ENCODE assay signal across 13 cellular contexts in genomic region chr10:110822708-110823291, GRCh38. TPM values are rescaled to one million over a fixed set of nuclear protein-coding genes. Genes with fewer than 3 reads are reported as not detected.
DNase-seq lines count a peak whose midpoint lies in the region; ATAC-seq and TF ChIP-seq lines count a peak whose summit lies in the region.
"Had no signal": no experiment of that assay in that cellular context is flagged by ENCODE, and none has a peak within 500 bp of the region (broad histone marks: within the 10 kb centered on the region; RNA-seq: fewer than 3 reads in every experiment).

No MANE protein-coding gene starts in this region.

- peaks cover 16% of the 10 kb centered on the region for H3K79me1 ChIP-seq in trophoblast cell (ENCODE audit: low read length)

- H2BK120ac ChIP-seq in trophoblast cell (ENCODE audit: insufficient read depth, low read length, poor library complexity): peak overlapping the region; percentile 37

- in situ Hi-C loops in KBM-7 (cut with MboI; ENCODE audit: low pct_unique_long_range_greater_than_20kb, low sequenced_read_pairs): no loop called here

- ATAC-seq in right cardiac atrium (no peak), left lung (no peak), HG02571 (IDR thresholded peaks at IDR 0.05; ENCODE audit: unreplicated experiment) (no peak)
- ATAC-seq: CD8-positive, alpha-beta T cell had no signal

- no peaks in the 10 kb centered on the region for H3K36me3 ChIP-seq in OCI-LY7 (ENCODE audit: insufficient read depth, low read length)
- no peaks in the 10 kb centered on the region for H3K36me3 ChIP-seq in trophoblast cell (ENCODE audit: control insufficient read depth in 1 of 2, insufficient read depth in 2 of 2, low read length in 2 of 2)
- no peaks in the 10 kb centered on the region for H3K36me3 ChIP-seq in left lung
- H3K36me3 ChIP-seq: upper lobe of left lung had no signal

- H3K4ac ChIP-seq in trophoblast cell (ENCODE audit: low read depth, low read length): no peak overlapping the region

- H4K8ac ChIP-seq in trophoblast cell (ENCODE audit: low read depth, low read length): no peak overlapping the region

- no peak overlapping the region for H3K23ac ChIP-seq in trophoblast cell (ENCODE audit: low read length)

- H4K12ac ChIP-seq in trophoblast cell (ENCODE audit: low read depth, low read length): no peak overlapping the region

- no peak overlapping the region for H3K27ac ChIP-seq in OCI-LY7 (ENCODE audit: low read depth, low read length, poor library complexity, severe bottlenecking)
- H3K27ac ChIP-seq in right cardiac atrium (ENCODE audit: low read length): peak overlapping the region; percentile 96
- peak overlapping the region; percentile 61 for H3K27ac ChIP-seq in trophoblast cell (ENCODE audit: low read depth, low read length)
- H3K27ac ChIP-seq in left lung: no peak overlapping the region
- H3K27ac ChIP-seq: epithelial cell of prostate had no signal

- H3K79me2 ChIP-seq in OCI-LY7 (ENCODE audit: insufficient read depth, low read depth, low read length): no peaks in the 10 kb centered on the region
- H3K79me2 ChIP-seq in trophoblast cell (ENCODE audit: control insufficient read depth, insufficient read depth, low read length, poor library complexity): no peaks in the 10 kb centered on the region

- peak overlapping the region; percentile 20 for H4K91ac ChIP-seq in trophoblast cell (ENCODE audit: low read depth, low read length)

- no peak overlapping the region for H3K18ac ChIP-seq in trophoblast cell (ENCODE audit: low read length)

- WGBS in right cardiac atrium: 66% methylated on average over 8 of the region's 8 CpGs
- WGBS in trophoblast cell (ENCODE audit: extremely low coverage, insufficient coverage, insufficient read length): no CpG with 5 or more reads among the region's 8 CpGs

- POLR2A ChIA-PET in OCI-LY7 (lab: Charles Lee): interaction anchor here (0.7 to 1.7 kb wide), 6 partner anchors 12 to 142 kb away, joined by 3 to 12 read pairs (median 4); no protein-coding TSS in a partner anchor

- CTCF ChIA-PET in OCI-LY7 (lab: Charles Lee; ENCODE audit: unreplicated experiment): no interaction called here

- intact Hi-C loops in OCI-LY7 (cut with micrococcal nuclease; ENCODE audit: unreplicated experiment): no loop called here
- intact Hi-C loops in right cardiac atrium (cut with DNase I): loop anchor here in 1 of 4 donors (5.0 kb wide), 1 partner anchor 50 kb away; the partner anchor contains the start of gene PDCD4
- intact Hi-C loops in left lung (cut with DNase I): no loop called here

- no peak overlapping the region for H3K14ac ChIP-seq in trophoblast cell (ENCODE audit: low read length)

- no peaks in the 10 kb centered on the region for H3K9me3 ChIP-seq in OCI-LY7 (ENCODE audit: low read length)
- no peaks in the 10 kb centered on the region for H3K9me3 ChIP-seq in right cardiac atrium (ENCODE audit: control insufficient read depth, low read length)
- H3K9me3 ChIP-seq in trophoblast cell (ENCODE audit: insufficient read depth, low read depth, low read length): no peaks in the 10 kb centered on the region
- no peaks in the 10 kb centered on the region for H3K9me3 ChIP-seq in left lung
- H3K9me3 ChIP-seq: upper lobe of left lung had no signal

- no peak overlapping the region for H3K4me3 ChIP-seq in OCI-LY7 (ENCODE audit: low read depth, low read length, poor library complexity, severe bottlenecking)
- H3K4me3 ChIP-seq in right cardiac atrium (ENCODE audit: low read length): no peak overlapping the region
- no peak overlapping the region for H3K4me3 ChIP-seq in trophoblast cell (ENCODE audit: low read depth, low read length)
- no peak overlapping the region for H3K4me3 ChIP-seq in left lung
- H3K4me3 ChIP-seq: lung, upper lobe of left lung had no signal

- H3K9me2 ChIP-seq in OCI-LY7 (ENCODE audit: insufficient read depth, low read length): no peaks in the 10 kb centered on the region

- no TSS peak for BruUV-seq in OCI-LY7 (replicated peaks; lab: Mats Ljungman, UMichigan)

- H4K20me1 ChIP-seq in OCI-LY7 (ENCODE audit: insufficient read depth, low read length): no peaks in the 10 kb centered on the region

- DNase-seq in ELF-1 (ENCODE audit: low read depth, low spot score) (peak; percentile 62), OCI-LY7 (ENCODE audit: low spot score) (no peak), right cardiac atrium (no peak), trophoblast cell (peak; percentile 94 to 99), left lung (no peak), KBM-7 (no peak)
- DNase-seq in activated CD4-positive, alpha-beta T cell treated with anti-CD3 and anti-CD28 coated beads, Interleukin-2, amount 50 U/mL, for 1 hour: no peak
- DNase-seq: activated CD4-positive, alpha-beta T cell treated with anti-CD3 and anti-CD28 coated beads for 1 hour; CD8-positive, alpha-beta T cell; upper lobe of left lung had no signal

- H2BK12ac ChIP-seq in trophoblast cell (ENCODE audit: low read length): peak overlapping the region; percentile 15

- no peak overlapping the region for H3K9ac ChIP-seq in trophoblast cell (ENCODE audit: low read length)

- H2AFZ ChIP-seq in OCI-LY7 (ENCODE audit: low read length) (peak overlapping the region; percentile 7; the same call in 1 of the 2 replicates), trophoblast cell (ENCODE audit: insufficient read depth, low read length, poor library complexity) (no peak overlapping the region)

- peak overlapping the region; percentile 58 for H2BK5ac ChIP-seq in trophoblast cell (ENCODE audit: low read depth, low read length, poor library complexity)

- H3K4me1 ChIP-seq in OCI-LY7 (ENCODE audit: insufficient read depth, low read length, poor library complexity, severe bottlenecking) (peaks cover 42% of the 10 kb centered on the region), right cardiac atrium (ENCODE audit: control insufficient read depth, insufficient read depth, low read length) (peaks cover 30% of the 10 kb centered on the region), trophoblast cell (ENCODE audit: control insufficient read depth in 1 of 2, insufficient read depth in 2 of 2, low read length in 2 of 2) (peaks cover 23 to 38% of the 10 kb centered on the region in 2 experiments), left lung (peaks cover 0 to 29% of the 10 kb centered on the region in 2 donors)

- H3K4me2 ChIP-seq in OCI-LY7 (ENCODE audit: low read length): peak overlapping the region; percentile 31; the same call in 1 of the 2 replicates
- peak overlapping the region; percentile 47 for H3K4me2 ChIP-seq in trophoblast cell (ENCODE audit: low read length)

- H3K27me3 ChIP-seq in right cardiac atrium (ENCODE audit: control insufficient read depth, insufficient read depth) (no peaks in the 10 kb centered on the region), trophoblast cell (ENCODE audit: insufficient read depth, low read length) (no peaks in the 10 kb centered on the region), left lung (no peaks in the 10 kb centered on the region)
- H3K27me3 ChIP-seq: upper lobe of left lung had no signal

- H2AK5ac ChIP-seq in trophoblast cell (ENCODE audit: low read length): no peak overlapping the region

- TF ChIP-seq CTCF in OCI-LY7 (conservative IDR thresholded peaks at IDR 0.05; ENCODE audit: low read length) (no peak), left lung (IDR thresholded peaks at IDR 0.05) (no peak)

RNA-seq across cellular contexts. Expression of gene PDCD4, which starts 48.9 kb away (rescaled TPM):
- 59.0 and 70.6 TPM in 2 replicates for total RNA-seq in OCI-LY7 (2014; rRNA removed; shearing (Covaris generic))
- total RNA-seq in OCI-LY7 (2022): 116 and 131 TPM in 2 replicates
- 10 to 100 TPM; 61.5 to 82.7 (median 76.2) TPM for total RNA-seq in right cardiac atrium
- 39.8 TPM for polyA plus RNA-seq in right cardiac atrium
- 57.0 and 61.1 TPM in 2 replicates for polyA plus RNA-seq in trophoblast cell (2013)
- total RNA-seq in left lung: 10 to 100 TPM; 45.7 to 47.5 TPM

Comparison
In these comparisons a context has a peak if more than half of its experiments do, and no peak if none do; other contexts are left out.
1. DNase-seq: peak in ELF-1 (single experiment) and trophoblast cell (2 of 2); none in OCI-LY7 (single experiment), right cardiac atrium (0 of 3), activated CD4-positive, alpha-beta T cell treated with anti-CD3 and anti-CD28 coated beads, Interleukin-2, amount 50 U/mL, for 1 hour (single experiment), left lung (0 of 2) and KBM-7 (single experiment).
2. H3K27ac ChIP-seq: peak in right cardiac atrium (single experiment) and trophoblast cell (single experiment); none in OCI-LY7 (single experiment) and left lung (0 of 2).